8 cellular contexts compared by ENCODE assay signal in the genomic region with DNA sequence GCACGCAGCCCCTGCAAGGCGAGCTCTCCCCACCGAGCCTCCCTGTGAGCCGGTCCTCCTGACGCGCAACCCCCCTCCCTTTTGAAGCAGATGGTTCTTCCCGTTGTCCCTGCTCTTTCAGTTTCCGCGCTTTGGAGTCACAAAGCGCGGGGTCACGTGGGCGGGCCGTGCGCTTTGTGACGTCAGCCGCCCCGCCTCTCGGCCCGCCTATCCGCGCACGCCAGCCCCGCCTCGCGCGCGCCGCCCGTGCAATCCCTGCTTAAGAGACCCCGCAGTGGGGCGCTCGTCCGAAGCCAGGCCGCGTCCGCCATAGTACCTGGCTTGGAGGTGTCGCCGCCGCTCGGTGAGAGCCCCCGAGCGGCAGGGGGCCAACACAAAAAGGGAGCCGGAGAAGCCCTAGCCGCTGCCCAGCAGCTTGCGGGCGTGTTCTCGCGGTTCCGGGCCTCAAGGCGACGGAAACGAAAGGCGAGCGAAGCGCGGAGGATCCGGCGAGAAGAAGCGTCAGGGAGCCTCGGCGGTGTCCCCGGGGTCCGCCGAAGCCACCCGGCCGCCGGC. TPM values are rescaled to one million over a fixed set of nuclear protein-coding genes. Genes with fewer than 3 reads are reported as not detected.
DNase-seq lines count a peak whose midpoint lies in the region; ATAC-seq and TF ChIP-seq lines count a peak whose summit lies in the region.

A gene with protein sequence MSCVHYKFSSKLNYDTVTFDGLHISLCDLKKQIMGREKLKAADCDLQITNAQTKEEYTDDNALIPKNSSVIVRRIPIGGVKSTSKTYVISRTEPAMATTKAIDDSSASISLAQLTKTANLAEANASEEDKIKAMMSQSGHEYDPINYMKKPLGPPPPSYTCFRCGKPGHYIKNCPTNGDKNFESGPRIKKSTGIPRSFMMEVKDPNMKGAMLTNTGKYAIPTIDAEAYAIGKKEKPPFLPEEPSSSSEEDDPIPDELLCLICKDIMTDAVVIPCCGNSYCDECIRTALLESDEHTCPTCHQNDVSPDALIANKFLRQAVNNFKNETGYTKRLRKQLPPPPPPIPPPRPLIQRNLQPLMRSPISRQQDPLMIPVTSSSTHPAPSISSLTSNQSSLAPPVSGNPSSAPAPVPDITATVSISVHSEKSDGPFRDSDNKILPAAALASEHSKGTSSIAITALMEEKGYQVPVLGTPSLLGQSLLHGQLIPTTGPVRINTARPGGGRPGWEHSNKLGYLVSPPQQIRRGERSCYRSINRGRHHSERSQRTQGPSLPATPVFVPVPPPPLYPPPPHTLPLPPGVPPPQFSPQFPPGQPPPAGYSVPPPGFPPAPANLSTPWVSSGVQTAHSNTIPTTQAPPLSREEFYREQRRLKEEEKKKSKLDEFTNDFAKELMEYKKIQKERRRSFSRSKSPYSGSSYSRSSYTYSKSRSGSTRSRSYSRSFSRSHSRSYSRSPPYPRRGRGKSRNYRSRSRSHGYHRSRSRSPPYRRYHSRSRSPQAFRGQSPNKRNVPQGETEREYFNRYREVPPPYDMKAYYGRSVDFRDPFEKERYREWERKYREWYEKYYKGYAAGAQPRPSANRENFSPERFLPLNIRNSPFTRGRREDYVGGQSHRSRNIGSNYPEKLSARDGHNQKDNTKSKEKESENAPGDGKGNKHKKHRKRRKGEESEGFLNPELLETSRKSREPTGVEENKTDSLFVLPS (N-terminal part only) (plus strand): TSS at position 272 of the 555 bp plus-strand sequence. CDS start 1,061 bp downstream, outside the sequence.

- no peaks in the 10 kb centered on the region for H3K27me3 ChIP-seq in kidney epithelial cell (ENCODE audit: control insufficient read depth, insufficient read depth, low read length)

- H3K36me3 ChIP-seq in kidney epithelial cell (ENCODE audit: control insufficient read depth, insufficient read depth, low read length): no peaks in the 10 kb centered on the region

- TF ChIP-seq CTCF in kidney epithelial cell (IDR thresholded peaks at IDR 0.05; ENCODE audit: insufficient read depth, low read length, poor library complexity, severe bottlenecking): peak; percentile 20

- H3K4me3 ChIP-seq in kidney epithelial cell (ENCODE audit: low read depth, low read length): peak within 1 kb of the TSS; percentile 74

- ATAC-seq in GM19043 (IDR thresholded peaks at IDR 0.05; ENCODE audit: low read depth, unreplicated experiment) (peak; percentile 75), HG03378 (IDR thresholded peaks at IDR 0.05; ENCODE audit: unreplicated experiment) (peak; percentile 72)

- DNase-seq in Ammon's horn (ENCODE audit: low spot score): peak; percentile 98
- peak; percentile 95 for DNase-seq in NCI-H460 (ENCODE audit: extremely low read depth, low read depth)
- peak; percentile 89 for DNase-seq in activated CD4-positive, alpha-beta T cell treated with anti-CD3 and anti-CD28 coated beads for 1 hour
- peak; percentile 97 for DNase-seq in cerebellum (ENCODE audit: low spot score)
- peak; percentile 62 for DNase-seq in kidney epithelial cell (ENCODE audit: low read depth)
- peak; percentile 84 to 87 for DNase-seq in stimulated activated CD4-positive, alpha-beta T cell treated with anti-CD3 and anti-CD28 coated beads, Interleukin-15, amount 100 ng/mL, for 48 hours (ENCODE audit: low read depth in 2 of 2)

RNA-seq across cellular contexts. Expression of the gene that starts here (rescaled TPM):
- 40.3 and 53.9 TPM in 2 replicates for total RNA-seq in NCI-H460 (2014; rRNA removed; shearing (Covaris generic))
- 27.9 and 35.2 TPM in 2 replicates for polyA plus RNA-seq in NCI-H460 (2014; cell fraction: nucleus; rRNA removed)
- total RNA-seq in cerebellum (90.0 TPM), kidney epithelial cell (48.1 and 52.3 TPM in 2 replicates)

Comparison
In these comparisons a context has a peak if more than half of its experiments do, and no peak if none do; other contexts are left out.
1. Peak in every context shown above with its lines: DNase-seq, ATAC-seq and H3K4me3 ChIP-seq.